9 cellular contexts compared by ENCODE assay signal in the genomic region with DNA sequence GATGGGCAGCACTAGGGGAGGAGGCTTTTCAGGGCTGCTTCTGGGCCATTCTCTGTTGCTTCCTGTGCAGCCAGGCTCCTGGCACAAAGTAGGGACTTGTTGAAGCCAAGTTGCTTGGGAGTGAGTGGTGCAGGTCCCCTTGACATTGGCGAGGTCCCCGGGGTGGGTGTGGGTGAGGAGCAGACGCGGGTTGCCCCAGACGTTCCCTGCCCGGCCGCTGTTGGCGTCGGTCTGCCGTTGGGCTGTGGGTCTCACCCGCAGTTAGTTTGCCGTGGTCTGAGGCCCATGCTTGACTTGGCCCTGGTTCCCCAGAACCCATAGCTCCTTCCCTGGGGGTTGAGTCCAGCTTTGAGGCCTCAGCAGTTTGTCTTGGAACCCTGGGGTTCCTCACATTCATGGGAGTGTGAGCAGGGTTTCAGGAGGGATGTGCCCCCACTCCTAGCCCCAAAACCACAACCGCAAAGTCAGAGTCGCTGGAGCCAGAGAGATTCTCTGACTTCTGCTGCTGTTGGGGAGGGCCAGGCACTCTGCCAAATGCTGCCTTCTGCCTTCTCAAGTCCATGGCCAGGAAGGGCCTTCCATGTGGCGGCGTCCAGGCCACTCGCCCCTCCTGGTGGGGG.
DNase-seq lines count a peak whose midpoint lies in the region; ATAC-seq and TF ChIP-seq lines count a peak whose summit lies in the region.
"Had no signal": no experiment of that assay in that cellular context is flagged by ENCODE, and none has a peak within 500 bp of the region (broad histone marks: within the 10 kb centered on the region; RNA-seq: fewer than 3 reads in every experiment).

No MANE protein-coding gene starts in this region.

- no peak overlapping the region for H3K4me3 Mint-ChIP-seq in activated naive CD4-positive, alpha-beta T cell treated with anti-CD3 and anti-CD28 coated beads for 36 hours

- H3K4me1 ChIP-seq in MM.1S (ENCODE audit: low read length), result peaks cover 30% of the 10 kb centered on the region

- peaks cover 6% of the 10 kb centered on the region for H3K27me3 Mint-ChIP-seq in activated naive CD4-positive, alpha-beta T cell treated with anti-CD3 and anti-CD28 coated beads for 36 hours (ENCODE audit: low read depth)
- H3K27me3 Mint-ChIP-seq: activated naive CD8-positive, alpha-beta T cell had no signal

- no peak overlapping the region; the same call in 1 of the 2 replicates for H3K9ac ChIP-seq in MM.1S (ENCODE audit: low read length)

- DNase-seq in AML-193 (lab: John Stamatoyannopoulos, UW), result peak; percentile 67 to 75
- peak; percentile 23 for DNase-seq in MM.1S
- peak; percentile 58 for DNase-seq in activated naive CD4-positive, alpha-beta T cell treated with anti-CD3 and anti-CD28 coated beads for 36 hours
- peak; percentile 94 for DNase-seq in Right ventricle myocardium superior
- peak; percentile 34 for DNase-seq in stimulated activated CD4-positive, alpha-beta T cell treated with anti-CD3 and anti-CD28 coated beads, Interleukin-4, amount 100 ng/mL, for 1 hour
- no peak for DNase-seq in NCI-H510A treated with DMSO at 0.1 percent for 48 hours (lab: John Stamatoyannopoulos, UW)
- DNase-seq in mesenteric fat pad (ENCODE audit: low spot score), result no peak

- no peaks in the 10 kb centered on the region for H3K27me3 ChIP-seq in MM.1S (replicated peaks; ENCODE audit: insufficient read depth, low read length)

- no peaks in the 10 kb centered on the region for H3K9me2 ChIP-seq in MM.1S (replicated peaks; ENCODE audit: insufficient read depth, low read length)

- ATAC-seq in Right ventricle myocardium superior (ENCODE audit: poor library complexity), result peak; percentile 10
- no peak for ATAC-seq in GM21360 (IDR thresholded peaks at IDR 0.05; ENCODE audit: unreplicated experiment)

- no peaks in the 10 kb centered on the region for H4K20me1 ChIP-seq in MM.1S (ENCODE audit: insufficient read depth, low read length)

- H3K9me3 Mint-ChIP-seq in activated naive CD4-positive, alpha-beta T cell treated with anti-CD3 and anti-CD28 coated beads for 36 hours, result peaks cover 5% of the 10 kb centered on the region

- no peaks in the 10 kb centered on the region for H3K36me3 ChIP-seq in MM.1S (replicated peaks; ENCODE audit: insufficient read depth, low read length)

- peak overlapping the region; percentile 36; the same call in 1 of the 2 replicates for H3K27ac ChIP-seq in MM.1S (ENCODE audit: low read length)

- intact Hi-C loops in activated naive CD4-positive, alpha-beta T cell treated with anti-CD3 and anti-CD28 coated beads for 36 hours (cut with micrococcal nuclease), result no loop called here
- intact Hi-C loops in Right ventricle myocardium superior (cut with DNase I), result no loop called here

- H3K36me3 Mint-ChIP-seq in activated naive CD4-positive, alpha-beta T cell treated with anti-CD3 and anti-CD28 coated beads for 36 hours (ENCODE audit: low read depth), result no peaks in the 10 kb centered on the region
- H3K36me3 Mint-ChIP-seq: activated naive CD8-positive, alpha-beta T cell had no signal

- peaks cover 36% of the 10 kb centered on the region for H3K4me1 Mint-ChIP-seq in activated naive CD4-positive, alpha-beta T cell treated with anti-CD3 and anti-CD28 coated beads for 36 hours (ENCODE audit: low read depth)

- H3K27ac Mint-ChIP-seq in activated naive CD4-positive, alpha-beta T cell treated with anti-CD3 and anti-CD28 coated beads for 36 hours, result no peak overlapping the region
- H3K27ac Mint-ChIP-seq: activated naive CD8-positive, alpha-beta T cell had no signal

- no peaks in the 10 kb centered on the region for H3F3A ChIP-seq in MM.1S (ENCODE audit: insufficient read depth, low read length)

- no peak overlapping the region for H3K4me3 ChIP-seq in MM.1S (ENCODE audit: low read length)

- no peaks in the 10 kb centered on the region for H3K9me3 ChIP-seq in MM.1S (replicated peaks; ENCODE audit: insufficient read depth, low read length)

- CTCF ChIA-PET in activated naive CD4-positive, alpha-beta T cell treated with anti-CD3 and anti-CD28 coated beads for 36 hours (lab: Charles Lee), result interaction anchor here (0.9 to 1.1 kb wide), 3 partner anchors 12 to 46 kb away, joined by 3 to 4 read pairs (median 3); no protein-coding TSS in a partner anchor

- H3K79me2 ChIP-seq in MM.1S (ENCODE audit: low read length), result no peaks in the 10 kb centered on the region; the same call in 1 of the 2 replicates

- no peak for TF ChIP-seq CTCF in MM.1S (IDR thresholded peaks at IDR 0.05; ENCODE audit: low read length)

- no peak overlapping the region for H2AFZ ChIP-seq in MM.1S (ENCODE audit: low read length)

- peak overlapping the region; percentile 45 for H3K4me2 ChIP-seq in MM.1S (ENCODE audit: low read depth, low read length)

Comparison
In these comparisons a context has a peak if more than half of its experiments do, and no peak if none do; other contexts are left out.
1. DNase-seq: peak in AML-193 (2 of 2), MM.1S (single experiment), activated naive CD4-positive, alpha-beta T cell treated with anti-CD3 and anti-CD28 coated beads for 36 hours (single experiment), Right ventricle myocardium superior (single experiment) and stimulated activated CD4-positive, alpha-beta T cell treated with anti-CD3 and anti-CD28 coated beads, Interleukin-4, amount 100 ng/mL, for 1 hour (single experiment); none in NCI-H510A treated with DMSO at 0.1 percent for 48 hours (single experiment) and mesenteric fat pad (single experiment).